Comparison of ENCODE assay signal across 8 cellular contexts in the genomic region with DNA sequence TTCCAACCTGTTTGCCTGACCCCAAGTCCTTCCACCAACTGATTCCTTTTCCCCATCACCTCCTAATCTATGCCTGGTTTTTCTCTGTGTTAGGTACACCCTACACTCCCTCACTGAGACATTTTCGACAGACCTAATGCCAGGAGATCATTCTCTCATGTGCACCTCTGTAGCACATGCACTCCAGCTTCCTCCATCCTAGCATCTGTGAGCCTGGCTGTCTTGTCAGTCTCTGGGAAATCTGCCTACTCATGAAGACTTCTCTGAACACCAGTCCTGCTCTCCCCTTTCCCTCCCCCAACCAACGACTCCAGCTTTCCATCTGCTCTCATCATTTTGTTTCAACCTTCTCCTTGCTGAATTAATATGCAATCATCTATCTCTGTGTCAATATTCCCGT. TPM values are rescaled to one million over a fixed set of nuclear protein-coding genes. Genes with fewer than 3 reads are reported as not detected.
A peak's percentile ranks its signal among the peaks of the same experiment; 100 is the strongest.
DNase-seq lines count a peak whose midpoint lies in the region; TF ChIP-seq lines count a peak whose summit lies in the region.

No MANE protein-coding gene starts in this region.

- no peak for TF ChIP-seq EP300 in neural cell (conservative IDR thresholded peaks at IDR 0.05; ENCODE audit: poor library complexity, severe bottlenecking)

- POLR2A ChIA-PET in RWPE1 (lab: Yijun Ruan, JAX; ENCODE audit: low non-redundant PET): interaction anchor here (0.5 kb wide), 1 partner anchor 11 kb away, joined by 4 read pairs; no protein-coding TSS in a partner anchor

- H3K4me3 ChIP-seq in MM.1S (ENCODE audit: low read length): peak overlapping the region; percentile 78
- peak overlapping the region; percentile 62 to 100 (median 92) for H3K4me3 ChIP-seq in dorsolateral prefrontal cortex
- H3K4me3 ChIP-seq in neural cell (ENCODE audit: low read length): peak overlapping the region; percentile 84

- H3K36me3 ChIP-seq in MM.1S (replicated peaks; ENCODE audit: insufficient read depth, low read length) (peaks cover 12% of the 10 kb centered on the region; the same call in 1 of the 2 replicates), neural cell (ENCODE audit: insufficient read depth, low read length) (no peaks in the 10 kb centered on the region)

- TF ChIP-seq CTCF in C4-2B (conservative IDR thresholded peaks at IDR 0.05): no peak
- no peak for TF ChIP-seq CTCF in MM.1S (IDR thresholded peaks at IDR 0.05; ENCODE audit: low read length)
- no peak for TF ChIP-seq CTCF in dorsolateral prefrontal cortex (IDR thresholded peaks at IDR 0.05 in 54 of 56, conservative IDR thresholded peaks at IDR 0.05 in 2 of 56; ENCODE audit: low read depth in 1 of 56, partially characterized antibody in 56 of 56)
- no peak for TF ChIP-seq CTCF in neural cell (IDR thresholded peaks at IDR 0.05; ENCODE audit: poor library complexity, severe bottlenecking)
- TF ChIP-seq CTCF in RWPE1 (conservative IDR thresholded peaks at IDR 0.05; ENCODE audit: low read depth): no peak

- CTCF ChIA-PET in RWPE1 (lab: Yijun Ruan, JAX): interaction anchor here (0.6 to 1.2 kb wide), 3 partner anchors 30 to 162 kb away, joined by 3 to 6 read pairs (median 4); a partner anchor contains a TSS

- H3K79me2 ChIP-seq in MM.1S (ENCODE audit: low read length) (peaks cover 63% of the 10 kb centered on the region), neural cell (replicated peaks; ENCODE audit: insufficient read depth, low read length) (peaks cover 31% of the 10 kb centered on the region)

- H3K9me3 ChIP-seq in MM.1S (replicated peaks; ENCODE audit: insufficient read depth, low read length) (no peaks in the 10 kb centered on the region), neural cell (ENCODE audit: low read length) (no peaks in the 10 kb centered on the region)

- H3K27me3 ChIP-seq in MM.1S (replicated peaks; ENCODE audit: insufficient read depth, low read length) (no peaks in the 10 kb centered on the region), dorsolateral prefrontal cortex (no peaks in the 10 kb centered on the region), neural cell (ENCODE audit: insufficient read depth, low read depth, low read length) (no peaks in the 10 kb centered on the region)

- H3K9ac ChIP-seq in MM.1S (ENCODE audit: low read length) (peak overlapping the region; percentile 82), neural cell (ENCODE audit: low read length) (peak overlapping the region; percentile 83)

- H3K4me2 ChIP-seq in MM.1S (ENCODE audit: low read depth, low read length) (peak overlapping the region; percentile 97), neural cell (ENCODE audit: low read length) (peak overlapping the region; percentile 80)

- H3K9me2 ChIP-seq in MM.1S (replicated peaks; ENCODE audit: insufficient read depth, low read length): no peaks in the 10 kb centered on the region
- H3K9me2 ChIP-seq in neural cell (ENCODE audit: insufficient read depth, low read length): no peaks in the 10 kb centered on the region

- intact Hi-C loops in dorsolateral prefrontal cortex (cut with DNase I): loop anchor here in 1 of 2 donors (5.0 kb wide), 1 partner anchor 216 kb away; a partner anchor contains a TSS

- TF ChIP-seq RAD21 in neural cell (conservative IDR thresholded peaks at IDR 0.05): no peak

- H2AFZ ChIP-seq in MM.1S (ENCODE audit: low read length) (no peak overlapping the region), neural cell (ENCODE audit: low read depth, low read length) (no peak overlapping the region)

- no peak for DNase-seq in MM.1S
- no peak for DNase-seq in dorsolateral prefrontal cortex
- DNase-seq in stimulated activated CD4-positive, alpha-beta T cell treated with anti-CD3 and anti-CD28 coated beads, Interleukin-4, amount 100 ng/mL, for 24 hours: no peak
- DNase-seq in RWPE1 (ENCODE audit: low spot score): no peak
- no peak for DNase-seq in EL
- no peak for DNase-seq in RKO (ENCODE audit: low spot score)

- H3K4me1 ChIP-seq in MM.1S (ENCODE audit: low read length): peaks cover 12% of the 10 kb centered on the region; the same call in 1 of the 2 replicates

- H3F3A ChIP-seq in MM.1S (ENCODE audit: insufficient read depth, low read length) (no peaks in the 10 kb centered on the region), neural cell (ENCODE audit: insufficient read depth, low read length, poor library complexity, severe bottlenecking) (no peaks in the 10 kb centered on the region)

- H4K20me1 ChIP-seq in MM.1S (ENCODE audit: insufficient read depth, low read length): no peaks in the 10 kb centered on the region
- no peaks in the 10 kb centered on the region for H4K20me1 ChIP-seq in neural cell (ENCODE audit: insufficient read depth)

- peak overlapping the region; percentile 84; the same call in 1 of the 2 replicates for H3K27ac ChIP-seq in C4-2B
- 0 out of 2 replicates have a peak overlapping the region, but pooled peaks have one; percentile 59 for H3K27ac ChIP-seq in MM.1S (ENCODE audit: low read length)
- peak overlapping the region in 38 of 59 donors; percentile 4 to 89 (median 79) for H3K27ac ChIP-seq in dorsolateral prefrontal cortex
- no peak overlapping the region for H3K27ac ChIP-seq in neural cell (ENCODE audit: low read length)
- no peak overlapping the region for H3K27ac ChIP-seq in RWPE1

TF ChIP-seq in neural cell, 6 proteins besides CTCF, POLR2A, EP300 and RAD21:
- TF ChIP-seq MXI1 (conservative IDR thresholded peaks at IDR 0.05; ENCODE audit: poor library complexity, severe bottlenecking) (no peak), POLR2AphosphoS5 (IDR thresholded peaks at IDR 0.05) (no peak), EZH2 (IDR thresholded peaks at IDR 0.05; ENCODE audit: borderline replicate concordance, insufficient read depth, low read length, poor library complexity, severe bottlenecking) (no peak), SMC3 (conservative IDR thresholded peaks at IDR 0.05; ENCODE audit: poor library complexity) (no peak), TAF1 (IDR thresholded peaks at IDR 0.05; ENCODE audit: low read depth) (peak; percentile 11)
- TF ChIP-seq, protein P1, sequence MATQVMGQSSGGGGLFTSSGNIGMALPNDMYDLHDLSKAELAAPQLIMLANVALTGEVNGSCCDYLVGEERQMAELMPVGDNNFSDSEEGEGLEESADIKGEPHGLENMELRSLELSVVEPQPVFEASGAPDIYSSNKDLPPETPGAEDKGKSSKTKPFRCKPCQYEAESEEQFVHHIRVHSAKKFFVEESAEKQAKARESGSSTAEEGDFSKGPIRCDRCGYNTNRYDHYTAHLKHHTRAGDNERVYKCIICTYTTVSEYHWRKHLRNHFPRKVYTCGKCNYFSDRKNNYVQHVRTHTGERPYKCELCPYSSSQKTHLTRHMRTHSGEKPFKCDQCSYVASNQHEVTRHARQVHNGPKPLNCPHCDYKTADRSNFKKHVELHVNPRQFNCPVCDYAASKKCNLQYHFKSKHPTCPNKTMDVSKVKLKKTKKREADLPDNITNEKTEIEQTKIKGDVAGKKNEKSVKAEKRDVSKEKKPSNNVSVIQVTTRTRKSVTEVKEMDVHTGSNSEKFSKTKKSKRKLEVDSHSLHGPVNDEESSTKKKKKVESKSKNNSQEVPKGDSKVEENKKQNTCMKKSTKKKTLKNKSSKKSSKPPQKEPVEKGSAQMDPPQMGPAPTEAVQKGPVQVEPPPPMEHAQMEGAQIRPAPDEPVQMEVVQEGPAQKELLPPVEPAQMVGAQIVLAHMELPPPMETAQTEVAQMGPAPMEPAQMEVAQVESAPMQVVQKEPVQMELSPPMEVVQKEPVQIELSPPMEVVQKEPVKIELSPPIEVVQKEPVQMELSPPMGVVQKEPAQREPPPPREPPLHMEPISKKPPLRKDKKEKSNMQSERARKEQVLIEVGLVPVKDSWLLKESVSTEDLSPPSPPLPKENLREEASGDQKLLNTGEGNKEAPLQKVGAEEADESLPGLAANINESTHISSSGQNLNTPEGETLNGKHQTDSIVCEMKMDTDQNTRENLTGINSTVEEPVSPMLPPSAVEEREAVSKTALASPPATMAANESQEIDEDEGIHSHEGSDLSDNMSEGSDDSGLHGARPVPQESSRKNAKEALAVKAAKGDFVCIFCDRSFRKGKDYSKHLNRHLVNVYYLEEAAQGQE (IDR thresholded peaks at IDR 0.05; ENCODE audit: borderline replicate concordance): no peak

RNA-seq across cellular contexts. Expression of a gene that starts 1.0 kb away (rescaled TPM):
- 10 to 100 TPM; 24.8 to 43.7 (median 34.9) TPM for total RNA-seq in dorsolateral prefrontal cortex
- polyA plus RNA-seq in neural cell: 59.2 and 72.7 TPM in 2 replicates
- polyA minus RNA-seq in neural cell: 32.6 and 34.1 TPM in 2 replicates

RNA-seq across cellular contexts. Expression of a gene that starts 1.1 kb away (rescaled TPM):
- total RNA-seq in dorsolateral prefrontal cortex: 100 to 1,000 TPM in 19 of 120 experiments, 10 to 100 TPM in 101; 48.6 to 133 (median 84.0) TPM
- 6.6 and 6.7 TPM in 2 replicates for polyA plus RNA-seq in neural cell
- polyA minus RNA-seq in neural cell: 33.7 and 35.5 TPM in 2 replicates

RNA-seq across cellular contexts. Expression of a gene that starts 20.8 kb away (rescaled TPM):
- total RNA-seq in dorsolateral prefrontal cortex: 100 to 1,000 TPM in 29 of 120 experiments, 10 to 100 TPM in 91; 27.1 to 291 (median 70.1) TPM
- polyA plus RNA-seq in neural cell: 11.9 and 12.9 TPM in 2 replicates
- polyA minus RNA-seq in neural cell: 2.7 and 2.9 TPM in 2 replicates

RNA-seq across cellular contexts. Expression of a gene that starts 29.8 kb away (rescaled TPM):
- total RNA-seq in dorsolateral prefrontal cortex: 1 to 10 TPM in 73 of 120 experiments, under 1 TPM in 34, not detected in 13; 0.32 to 6.8 (median 1.5) TPM
- polyA plus RNA-seq in neural cell: 2.8 and 5.7 TPM in 2 replicates
- 1.5 and 3.2 TPM in 2 replicates for polyA minus RNA-seq in neural cell

RNA-seq across cellular contexts. Expression of a gene that starts 51.0 kb away (rescaled TPM):
- total RNA-seq in dorsolateral prefrontal cortex: 1 to 10 TPM in 57 of 120 experiments, under 1 TPM in 47, not detected in 16; 0.23 to 3.6 (median 1.1) TPM
- not detected in 2 replicates for polyA plus RNA-seq in neural cell
- polyA minus RNA-seq in neural cell: not detected in 2 replicates

Comparison
In these comparisons a context has a peak if more than half of its experiments do, and no peak if none do; other contexts are left out.
1. H3K27ac ChIP-seq: peak in C4-2B (single experiment), MM.1S (single experiment) and dorsolateral prefrontal cortex (38 of 59); none in neural cell (single experiment) and RWPE1 (single experiment).
2. Peak in every context shown above with its lines, with median percentiles within 50 percentile points of each other: H3K4me3 ChIP-seq.